8 cellular contexts compared by ENCODE assay signal in the genomic region with DNA sequence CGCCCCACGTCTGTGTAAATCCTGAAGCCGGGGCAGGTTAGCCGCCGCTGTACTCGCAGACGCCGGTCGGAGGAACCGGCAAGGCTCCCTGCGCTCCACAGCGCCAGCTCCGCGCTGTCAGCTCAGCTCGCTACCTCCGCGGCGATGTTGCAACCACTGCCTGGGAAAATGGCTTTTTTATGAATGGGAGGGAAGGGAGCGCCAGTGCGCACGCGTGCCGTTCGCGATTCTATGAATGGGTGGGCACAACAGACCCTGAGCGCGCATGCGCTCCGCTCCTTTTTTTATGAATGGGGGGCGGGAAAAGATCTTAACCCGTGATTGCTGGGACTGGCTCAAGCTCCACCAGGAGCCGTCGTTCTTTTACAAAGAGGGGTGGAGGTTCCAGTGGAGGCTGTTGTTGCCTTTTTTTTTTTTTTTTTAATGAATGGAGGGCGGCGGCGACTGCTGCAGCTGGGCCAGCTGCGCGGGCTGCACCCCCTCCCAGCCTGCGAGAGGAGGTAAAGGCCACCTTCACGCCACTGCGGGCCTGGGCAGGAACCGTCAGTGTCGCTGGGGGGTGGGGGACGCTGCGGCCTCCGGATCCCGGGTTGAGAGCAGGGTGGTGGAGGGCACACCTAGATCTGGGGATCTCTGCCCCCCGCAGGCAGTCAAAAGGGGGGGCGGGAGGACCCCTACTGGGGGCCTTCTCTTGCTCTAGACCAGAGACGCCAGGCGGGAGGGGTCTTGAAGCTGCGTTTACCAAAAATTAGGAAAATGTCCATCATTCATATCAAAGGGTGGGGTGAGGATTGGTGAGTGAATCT. TPM values are rescaled to one million over a fixed set of nuclear protein-coding genes. Genes with fewer than 3 reads are reported as not detected.
DNase-seq lines count a peak whose midpoint lies in the region; ATAC-seq and TF ChIP-seq lines count a peak whose summit lies in the region.

Gene SPRY4 (minus strand): TSS at position 151 of the 806 bp plus-strand sequence. CDS start 9,913 bp downstream, outside the sequence.

- H3K9me3 Mint-ChIP-seq in GM23338, result peaks cover 7% of the 10 kb centered on the region
- no peaks in the 10 kb centered on the region for H3K9me3 Mint-ChIP-seq in natural killer cell treated with Interleukin-12 subunit alpha and Interleukin-12 subunit beta and Interleukin-15 and Interleukin-18, amount 100 ng/mL, for 72 hours

- TF ChIP-seq CTCF in GM23338 (conservative IDR thresholded peaks at IDR 0.05; ENCODE audit: low read depth in 2 of 2), result 0 out of 4 replicates have a peak, but pooled peaks of 1 of the 2 experiments have one; percentile 5
- TF ChIP-seq CTCF in LNCAP (IDR thresholded peaks at IDR 0.05), result 0 out of 2 replicates have a peak, but pooled peaks have one; percentile 32
- TF ChIP-seq CTCF in RWPE1 (conservative IDR thresholded peaks at IDR 0.05; ENCODE audit: low read depth), result no peak
- no peak for TF ChIP-seq CTCF in fibroblast of the aortic adventitia (IDR thresholded peaks at IDR 0.05; ENCODE audit: insufficient read depth, low read length)

- POLR2A ChIA-PET in RWPE1 (lab: Yijun Ruan, JAX; ENCODE audit: low non-redundant PET), result interaction anchor here (0.6 to 1.2 kb wide), 8 partner anchors 17 to 356 kb away, joined by 3 to 16 read pairs (median 6); partner anchors contain the start of gene RNF14

- H3K4me3 ChIP-seq in GM23338, result peak within 1 kb of the TSS; percentile 98
- H3K4me3 ChIP-seq in fibroblast of the aortic adventitia (ENCODE audit: low read depth, low read length), result peak within 1 kb of the TSS; percentile 83

- CTCF ChIA-PET in RWPE1 (lab: Yijun Ruan, JAX), result interaction anchor here (0.6 to 2.6 kb wide), 5 partner anchors 13 to 224 kb away, joined by 3 to 9 read pairs (median 5); no protein-coding TSS in a partner anchor

- peak within 1 kb of the TSS; percentile 90 for H3K27ac Mint-ChIP-seq in GM23338
- peak within 1 kb of the TSS; percentile 78 to 92 for H3K27ac Mint-ChIP-seq in natural killer cell treated with Interleukin-12 subunit alpha and Interleukin-12 subunit beta and Interleukin-15 and Interleukin-18, amount 100 ng/mL, for 72 hours

- H4K20me1 ChIP-seq in GM23338 (replicated peaks; ENCODE audit: insufficient read depth), result peaks cover 42% of the 10 kb centered on the region

- peak; percentile 34 for ATAC-seq in GM23338
- ATAC-seq in natural killer cell treated with Interleukin-12 subunit alpha and Interleukin-12 subunit beta and Interleukin-15 and Interleukin-18, amount 100 ng/mL, for 72 hours, result peak; percentile 88 to 90

- H3K4me1 ChIP-seq in GM23338 (ENCODE audit: insufficient read depth), result peaks cover 47% of the 10 kb centered on the region

- H3K4me3 Mint-ChIP-seq in GM23338, result peak within 1 kb of the TSS; percentile 100
- H3K4me3 Mint-ChIP-seq in natural killer cell treated with Interleukin-12 subunit alpha and Interleukin-12 subunit beta and Interleukin-15 and Interleukin-18, amount 100 ng/mL, for 72 hours, result peak within 1 kb of the TSS; percentile 88

- H3K9me2 ChIP-seq in GM23338 (ENCODE audit: insufficient read depth), result no peaks in the 10 kb centered on the region

- H3K4me1 Mint-ChIP-seq in GM23338, result peaks cover 46% of the 10 kb centered on the region
- peaks cover 33 to 43% of the 10 kb centered on the region in 2 donors for H3K4me1 Mint-ChIP-seq in natural killer cell treated with Interleukin-12 subunit alpha and Interleukin-12 subunit beta and Interleukin-15 and Interleukin-18, amount 100 ng/mL, for 72 hours (ENCODE audit: low read depth in 2 of 2)

- peak within 1 kb of the TSS; percentile 100 for H3K4me2 ChIP-seq in GM23338

- H3K36me3 Mint-ChIP-seq in GM23338 (ENCODE audit: low read depth), result peaks cover 46% of the 10 kb centered on the region
- H3K36me3 Mint-ChIP-seq in natural killer cell treated with Interleukin-12 subunit alpha and Interleukin-12 subunit beta and Interleukin-15 and Interleukin-18, amount 100 ng/mL, for 72 hours, result no peaks in the 10 kb centered on the region

- peaks cover 72% of the 10 kb centered on the region for H3K79me2 ChIP-seq in GM23338 (replicated peaks; ENCODE audit: insufficient read depth)

- H3K27me3 Mint-ChIP-seq in GM23338 (ENCODE audit: insufficient read depth, low read depth, poor library complexity), result peaks cover 22% of the 10 kb centered on the region
- peaks cover 25 to 29% of the 10 kb centered on the region in 2 donors for H3K27me3 Mint-ChIP-seq in natural killer cell treated with Interleukin-12 subunit alpha and Interleukin-12 subunit beta and Interleukin-15 and Interleukin-18, amount 100 ng/mL, for 72 hours

- no peaks in the 10 kb centered on the region for H3K27me3 ChIP-seq in GM23338 (ENCODE audit: insufficient read depth)

- peak; percentile 99 for DNase-seq in EH (ENCODE audit: low read depth)
- DNase-seq in GM23338 (ENCODE audit: low spot score), result peak; percentile 98
- DNase-seq in RWPE1 (ENCODE audit: low spot score), result peak; percentile 99
- peak; percentile 72 for DNase-seq in activated effector memory CD4-positive, alpha-beta T cell treated with Interleukin-2 at 50 U/mL for 16 hours
- peak; percentile 99 for DNase-seq in fibroblast of the aortic adventitia (ENCODE audit: low read depth)
- peak; percentile 96 for DNase-seq in natural killer cell treated with Interleukin-12 subunit alpha and Interleukin-12 subunit beta and Interleukin-15 and Interleukin-18, amount 100 ng/mL, for 72 hours (ENCODE audit: low spot score)
- DNase-seq in stimulated activated naive CD4-positive, alpha-beta T cell treated with Interleukin-2 at 50 U/mL for 16 hours (lab: John Stamatoyannopoulos, UW), result peak; percentile 75

- H2AFZ ChIP-seq in GM23338, result no peak within 1 kb of the TSS

- H3F3A ChIP-seq in GM23338 (replicated peaks; ENCODE audit: low read depth), result peaks cover 50% of the 10 kb centered on the region

- H3K27ac ChIP-seq in GM23338 (ENCODE audit: low read depth) (peak within 1 kb of the TSS; percentile 100), RWPE1 (peak within 1 kb of the TSS; percentile 91)

- peaks cover 23% of the 10 kb centered on the region for H3K36me3 ChIP-seq in GM23338 (ENCODE audit: insufficient read depth)

TF ChIP-seq in GM23338, 12 proteins besides CTCF, POLR2A, EP300 and RAD21 (continues in another document):
- TF ChIP-seq CREB1 (CRISPR knock-in tag; IDR thresholded peaks at IDR 0.05; ENCODE audit: low read depth) (no peak), EZH2phosphoT487 (IDR thresholded peaks at IDR 0.05; ENCODE audit: unreplicated experiment) (no peak), ZNF331 (CRISPR knock-in tag; IDR thresholded peaks at IDR 0.05; ENCODE audit: low read depth) (no peak; the same call in 1 of the 2 replicates), POLR2AphosphoS5 (IDR thresholded peaks at IDR 0.05; ENCODE audit: low read depth) (peak; percentile 97), REST (IDR thresholded peaks at IDR 0.05; ENCODE audit: unreplicated experiment) (peak; percentile 22), JUNB (IDR thresholded peaks at IDR 0.05; ENCODE audit: unreplicated experiment) (no peak)
- TF ChIP-seq, protein P1, sequence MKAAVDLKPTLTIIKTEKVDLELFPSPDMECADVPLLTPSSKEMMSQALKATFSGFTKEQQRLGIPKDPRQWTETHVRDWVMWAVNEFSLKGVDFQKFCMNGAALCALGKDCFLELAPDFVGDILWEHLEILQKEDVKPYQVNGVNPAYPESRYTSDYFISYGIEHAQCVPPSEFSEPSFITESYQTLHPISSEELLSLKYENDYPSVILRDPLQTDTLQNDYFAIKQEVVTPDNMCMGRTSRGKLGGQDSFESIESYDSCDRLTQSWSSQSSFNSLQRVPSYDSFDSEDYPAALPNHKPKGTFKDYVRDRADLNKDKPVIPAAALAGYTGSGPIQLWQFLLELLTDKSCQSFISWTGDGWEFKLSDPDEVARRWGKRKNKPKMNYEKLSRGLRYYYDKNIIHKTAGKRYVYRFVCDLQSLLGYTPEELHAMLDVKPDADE (IDR thresholded peaks at IDR 0.05), result 0 out of 2 replicates have a peak, but pooled peaks have one; percentile 12

RNA-seq across cellular contexts. Expression of gene SPRY4, which starts in this region (rescaled TPM):
- 177 and 240 TPM in 2 replicates for total RNA-seq in GM23338 (2014; rRNA removed; shearing (Covaris generic))
- polyA plus RNA-seq in GM23338 (2016; fragmentation: Nextera tagmentation; extraction: Ambion mirVana), result 70.6 and 70.9 TPM in 2 replicates
- total RNA-seq in fibroblast of the aortic adventitia (ENCODE audit: low replicate concordance), result 1.3 and 13.9 TPM in 2 replicates
- 1 to 10 TPM; 2.5 to 4.6 TPM for total RNA-seq in natural killer cell treated with Interleukin-12 subunit alpha and Interleukin-12 subunit beta and Interleukin-15 and Interleukin-18, amount 100 ng/mL, for 72 hours

Comparison
In these comparisons a context has a peak if more than half of its experiments do, and no peak if none do; other contexts are left out.
1. Peak in every context shown above with its lines: DNase-seq, ATAC-seq, H3K4me3 ChIP-seq and H3K27ac ChIP-seq.
2. RNA of gene SPRY4 (total RNA-seq): 177 to 240 TPM in GM23338; 1.3 to 13.9 TPM in fibroblast of the aortic adventitia and 2.5 to 4.6 TPM in natural killer cell treated with Interleukin-12 subunit alpha and Interleukin-12 subunit beta and Interleukin-15 and Interleukin-18, amount 100 ng/mL, for 72 hours; every median in the first group is over 10 times any median in the second.